Comparison of ENCODE assay signal across 16 cellular contexts in the genomic region with DNA sequence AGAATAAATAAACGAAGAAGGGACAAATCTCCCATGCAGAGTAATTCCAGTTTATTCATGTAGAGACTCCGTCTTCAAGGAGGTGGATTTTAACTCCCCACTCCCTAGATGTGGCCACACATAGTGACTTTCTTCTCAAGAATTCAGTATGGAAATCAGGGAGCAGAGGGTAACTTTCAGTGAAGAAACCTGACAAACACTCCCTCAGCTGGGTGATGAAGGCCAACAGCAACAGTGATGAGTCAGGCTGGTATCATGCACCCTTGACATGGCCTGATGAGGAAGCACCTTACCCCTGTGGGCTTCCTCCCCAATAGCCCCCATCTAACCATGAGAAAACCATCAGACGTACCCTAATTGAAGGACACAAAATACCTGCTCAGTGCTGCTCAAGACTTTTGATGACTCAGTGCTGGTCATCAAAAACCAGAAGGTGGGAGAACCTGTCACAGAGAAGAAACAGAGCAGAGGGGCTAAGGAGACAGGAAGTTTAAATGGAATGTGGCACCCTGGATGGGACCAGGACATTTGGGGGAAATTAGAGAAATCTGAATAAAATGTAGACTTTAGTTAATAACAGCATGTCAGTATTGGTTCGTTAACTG. TPM values are rescaled to one million over a fixed set of nuclear protein-coding genes. Genes with fewer than 3 reads are reported as not detected.
DNase-seq lines count a peak whose midpoint lies in the region; ATAC-seq, FAIRE-seq and TF ChIP-seq lines count a peak whose summit lies in the region.
"Had no signal": no experiment of that assay in that cellular context is flagged by ENCODE, and none has a peak within 500 bp of the region (broad histone marks: within the 10 kb centered on the region; RNA-seq: fewer than 3 reads in every experiment).

No MANE protein-coding gene starts in this region.

- no peak overlapping the region for H3K9ac ChIP-seq in astrocyte (ENCODE audit: low read length)
- H3K9ac ChIP-seq: BLaER1 had no signal

- H3K4me2 ChIP-seq in astrocyte (ENCODE audit: low read length), result peak overlapping the region; percentile 35
- H3K4me2 ChIP-seq: BLaER1 had no signal

- H3K36me3 ChIP-seq in astrocyte (ENCODE audit: insufficient read depth, low read length), result peaks cover 5% of the 10 kb centered on the region
- H3K36me3 ChIP-seq: BLaER1 had no signal

- ATAC-seq in GM18517 (IDR thresholded peaks at IDR 0.05; ENCODE audit: unreplicated experiment), result no peak
- no peak for ATAC-seq in activated T-cell treated with anti-CD3 and anti-CD28 coated beads, Interleukin-2, amount 50 U/mL, for 4 hours
- no peak for ATAC-seq in GM19395 (IDR thresholded peaks at IDR 0.05; ENCODE audit: unreplicated experiment)
- no peak for ATAC-seq in GM19351 (IDR thresholded peaks at IDR 0.05; ENCODE audit: unreplicated experiment)
- ATAC-seq: T-helper 17 cell had no signal

- H3K4me1 ChIP-seq in astrocyte (ENCODE audit: insufficient read depth, low read length), result peaks cover 13% of the 10 kb centered on the region
- H3K4me1 ChIP-seq: BLaER1 had no signal

- DNase-seq in AG08396 (ENCODE audit: low spot score), result peak; percentile 58
- peak; percentile 72 for DNase-seq in HS-5 (ENCODE audit: low read depth)
- DNase-seq in astrocyte (ENCODE audit: low read depth), result peak; percentile 76
- DNase-seq in glomerular visceral epithelial cell (ENCODE audit: extremely low spot score), result peak; percentile 56
- DNase-seq in activated T-cell treated with anti-CD3 and anti-CD28 coated beads, Interleukin-2, amount 50 U/mL, for 4 hours, result no peak
- DNase-seq: activated CD4-positive, alpha-beta T cell treated with anti-CD3 and anti-CD28 coated beads, Interleukin-2, amount 10 ng/mL, durations not matched to agents 7 days and 5 days; caudate nucleus; NCI-H2171 treated with DMSO at 0.1 percent for 48 hours; stimulated activated CD4-positive, alpha-beta T cell treated with anti-CD3 and anti-CD28 coated beads, Interleukin-4, amount 100 ng/mL, for 1 hour; stimulated activated naive CD4-positive, alpha-beta T cell treated with Interleukin-2 at 50 U/mL for 16 hours; T-helper 17 cell had no signal

- no peaks in the 10 kb centered on the region for H3K9me3 ChIP-seq in astrocyte (ENCODE audit: insufficient read depth, low read depth, low read length)
- H3K9me3 ChIP-seq: BLaER1 had no signal

- no peaks in the 10 kb centered on the region for H3K27me3 ChIP-seq in astrocyte (ENCODE audit: insufficient read depth, low read length)
- H3K27me3 ChIP-seq: BLaER1 had no signal

- peaks cover 2% of the 10 kb centered on the region for H3K27me3 Mint-ChIP-seq in astrocyte (ENCODE audit: low read depth, unreplicated experiment)
- H3K27me3 Mint-ChIP-seq in activated T-cell treated with anti-CD3 and anti-CD28 coated beads, Interleukin-2, amount 50 U/mL, for 4 hours (ENCODE audit: low read depth), result no peaks in the 10 kb centered on the region
- H3K27me3 Mint-ChIP-seq: activated CD4-positive, alpha-beta T cell treated with anti-CD3 and anti-CD28 coated beads, Interleukin-2, amount 10 ng/mL, durations not matched to agents 7 days and 5 days; T-helper 17 cell had no signal

- H4K20me1 ChIP-seq in astrocyte (ENCODE audit: insufficient read depth, low read length), result peaks cover 7% of the 10 kb centered on the region
- H4K20me1 ChIP-seq: BLaER1 had no signal

- H3K4me3 Mint-ChIP-seq in astrocyte (ENCODE audit: unreplicated experiment), result no peak overlapping the region
- H3K4me3 Mint-ChIP-seq in activated T-cell treated with anti-CD3 and anti-CD28 coated beads, Interleukin-2, amount 50 U/mL, for 4 hours, result no peak overlapping the region
- H3K4me3 Mint-ChIP-seq: activated CD4-positive, alpha-beta T cell treated with anti-CD3 and anti-CD28 coated beads, Interleukin-2, amount 10 ng/mL, durations not matched to agents 7 days and 5 days; T-helper 17 cell had no signal

- H3K4me3 ChIP-seq in astrocyte (ENCODE audit: insufficient read depth, low read depth, low read length), result no peak overlapping the region
- H3K4me3 ChIP-seq: BLaER1 had no signal

- no peaks in the 10 kb centered on the region for H3K79me2 ChIP-seq in astrocyte (ENCODE audit: insufficient read depth, low read length)

- H2AFZ ChIP-seq in astrocyte (ENCODE audit: low read depth, low read length), result no peak overlapping the region

- H3K36me3 Mint-ChIP-seq in astrocyte (ENCODE audit: low read depth, unreplicated experiment), result peaks cover 20% of the 10 kb centered on the region
- no peaks in the 10 kb centered on the region for H3K36me3 Mint-ChIP-seq in activated T-cell treated with anti-CD3 and anti-CD28 coated beads, Interleukin-2, amount 50 U/mL, for 4 hours (ENCODE audit: insufficient read depth)

- H3K27ac Mint-ChIP-seq in astrocyte (ENCODE audit: unreplicated experiment), result peak overlapping the region; percentile 3
- H3K27ac Mint-ChIP-seq: activated CD4-positive, alpha-beta T cell treated with anti-CD3 and anti-CD28 coated beads, Interleukin-2, amount 10 ng/mL, durations not matched to agents 7 days and 5 days; activated T-helper 2 cell treated with anti-CD3 and anti-CD28 coated beads, Interferon-gamma antibody, Interleukin-2, Interleukin-4, amounts not matched to agents 10 μg/mL and 5 μg/mL and 100 μg/mL, durations not matched to agents 14 hours and 24 hours and 36 hours; T-helper 17 cell had no signal

- peak; percentile 56 for FAIRE-seq in astrocyte (lab: Jason Lieb, UNC)

- H3K4me1 Mint-ChIP-seq in astrocyte (ENCODE audit: low read depth, unreplicated experiment), result peaks cover 13% of the 10 kb centered on the region
- no peaks in the 10 kb centered on the region for H3K4me1 Mint-ChIP-seq in activated T-cell treated with anti-CD3 and anti-CD28 coated beads, Interleukin-2, amount 50 U/mL, for 4 hours (ENCODE audit: low read depth)
- H3K4me1 Mint-ChIP-seq: activated CD4-positive, alpha-beta T cell treated with anti-CD3 and anti-CD28 coated beads, Interleukin-2, amount 10 ng/mL, durations not matched to agents 7 days and 5 days; T-helper 17 cell had no signal

- H3K27ac ChIP-seq in astrocyte (ENCODE audit: low read depth, low read length), result no peak overlapping the region
- H3K27ac ChIP-seq: BLaER1 had no signal

- peaks cover 4% of the 10 kb centered on the region for H3K9me3 Mint-ChIP-seq in astrocyte (ENCODE audit: unreplicated experiment)
- no peaks in the 10 kb centered on the region for H3K9me3 Mint-ChIP-seq in activated T-cell treated with anti-CD3 and anti-CD28 coated beads, Interleukin-2, amount 50 U/mL, for 4 hours
- H3K9me3 Mint-ChIP-seq: activated CD4-positive, alpha-beta T cell treated with anti-CD3 and anti-CD28 coated beads, Interleukin-2, amount 10 ng/mL, durations not matched to agents 7 days and 5 days; activated T-helper 2 cell treated with anti-CD3 and anti-CD28 coated beads, Interferon-gamma antibody, Interleukin-2, Interleukin-4, amounts not matched to agents 10 μg/mL and 5 μg/mL and 100 μg/mL, durations not matched to agents 14 hours and 24 hours and 36 hours had no signal

- TF ChIP-seq CTCF in astrocyte (IDR thresholded peaks at IDR 0.05; ENCODE audit: insufficient read depth, low read depth, low read length), result no peak

RNA-seq across cellular contexts. Expression of a gene that starts 50.6 kb away (rescaled TPM):
- total RNA-seq in astrocyte, result 19.4 and 30.2 TPM in 2 replicates
- total RNA-seq in activated T-cell treated with anti-CD3 and anti-CD28 coated beads, Interleukin-2, amount 50 U/mL, for 4 hours, result under 1 TPM; 0.08 to 0.15 (median 0.14) TPM
- total RNA-seq: activated CD4-positive, alpha-beta T cell treated with anti-CD3 and anti-CD28 coated beads, Interleukin-2, amount 10 ng/mL, durations not matched to agents 7 days and 5 days; T-helper 17 cell had no signal

Comparison
In these comparisons a context has a peak if more than half of its experiments do, and no peak if none do; other contexts are left out.
1. RNA of a gene that starts 50.6 kb away (total RNA-seq): 19.4 to 30.2 TPM in astrocyte; 0.08 to 0.15 TPM in activated T-cell treated with anti-CD3 and anti-CD28 coated beads, Interleukin-2, amount 50 U/mL, for 4 hours; every median in the first group is over 10 times any median in the second.